Comparison of ENCODE assay signal across 8 cellular contexts in the genomic region with DNA sequence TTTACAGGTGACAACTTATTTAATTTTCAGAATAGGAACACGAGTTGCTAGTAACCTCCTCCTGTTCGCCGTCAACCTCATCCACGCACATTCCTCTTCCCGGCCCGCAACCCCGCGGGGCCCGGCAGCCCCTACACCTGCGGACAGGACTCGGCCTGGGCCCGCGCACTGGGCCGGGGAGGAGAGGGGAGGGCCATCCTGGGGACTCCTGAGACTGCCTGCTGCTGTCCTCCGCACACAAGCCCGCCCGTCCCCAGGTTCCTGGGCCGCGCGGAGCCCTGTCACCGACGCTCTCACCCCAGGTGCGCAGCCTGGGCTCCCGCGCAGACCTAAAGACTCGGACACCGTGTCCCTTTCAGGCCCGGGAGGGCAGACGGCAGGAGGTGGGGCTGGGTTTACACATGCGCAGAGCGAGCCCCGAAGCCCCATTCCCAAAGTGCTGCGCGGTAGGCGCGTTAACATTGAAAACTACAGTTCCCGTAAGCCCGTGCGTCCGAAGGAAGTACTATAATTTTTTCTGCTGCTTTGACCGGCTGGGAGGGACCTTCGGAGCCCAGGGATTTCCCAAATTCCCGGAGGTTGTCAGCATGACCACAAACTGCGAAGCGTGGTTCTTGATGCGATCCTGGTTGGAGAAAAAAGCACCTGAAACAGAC.
DNase-seq lines count a peak whose midpoint lies in the region; ATAC-seq and TF ChIP-seq lines count a peak whose summit lies in the region.
"Not testable (repeated sequence)": the region's sequence is repeated elsewhere in the genome, so short reads cannot be mapped to it uniquely, and the experiment has no call there.

No MANE protein-coding gene starts in this region.

- H3K36me3 ChIP-seq in right atrium auricular region, prostate gland, tibial nerve: not testable (repeated sequence)

- H3K27ac ChIP-seq in right atrium auricular region (peak overlapping the region; percentile 71 to 78), prostate gland (peak overlapping the region; percentile 65), tibial nerve (peak overlapping the region in 3 of 4 donors; percentile 60 to 75 (median 72))

- not testable (repeated sequence) for H3K4me1 ChIP-seq in right atrium auricular region; prostate gland (replicated peaks); tibial nerve

- TF ChIP-seq CTCF in right atrium auricular region (IDR thresholded peaks at IDR 0.05); tibial nerve (IDR thresholded peaks at IDR 0.05): not testable (repeated sequence)
- TF ChIP-seq CTCF in prostate gland (IDR thresholded peaks at IDR 0.05): peak in 2 of 4 experiments; percentile 14 to 19

- TF ChIP-seq EP300 in tibial nerve (IDR thresholded peaks at IDR 0.05): peak; percentile 52 to 63

- peak overlapping the region; percentile 33 to 54 for H3K4me3 ChIP-seq in right atrium auricular region
- H3K4me3 ChIP-seq in prostate gland: peak overlapping the region; percentile 37 to 39
- peak overlapping the region; percentile 41 to 56 (median 48) for H3K4me3 ChIP-seq in tibial nerve

- DNase-seq in NCI-H2029 (lab: John Stamatoyannopoulos, UW): peak; percentile 76
- DNase-seq in T-helper 22 cell (ENCODE audit: low read depth): peak; percentile 29
- DNase-seq in anterior cingulate cortex (lab: John Stamatoyannopoulos, UW): peak; percentile 13 to 91 (median 78)
- DNase-seq in right atrium auricular region (ENCODE audit: low spot score): peak; percentile 85
- DNase-seq in prostate gland (ENCODE audit: low spot score): peak; percentile 79
- DNase-seq in tibial nerve (ENCODE audit: low spot score in 2 of 2): peak; percentile 46 to 61

- H3K27me3 ChIP-seq in right atrium auricular region; prostate gland (replicated peaks; ENCODE audit: insufficient read depth); tibial nerve: not testable (repeated sequence)

- ATAC-seq in GM18517 (IDR thresholded peaks at IDR 0.05; ENCODE audit: unreplicated experiment) (peak; percentile 93), HG03045 (IDR thresholded peaks at IDR 0.05; ENCODE audit: unreplicated experiment) (peak; percentile 97)

- intact Hi-C loops in prostate gland (cut with DNase I): not testable (repeated sequence)

- H3K9me3 ChIP-seq in right atrium auricular region, prostate gland, tibial nerve: not testable (repeated sequence)

- peak; percentile 25 for TF ChIP-seq POLR2A in prostate gland (IDR thresholded peaks at IDR 0.05)
- not testable (repeated sequence) for TF ChIP-seq POLR2A in tibial nerve (IDR thresholded peaks at IDR 0.05)

- WGBS in prostate gland: 2% methylated on average over 38 of the region's 46 CpGs
- 0% methylated on average over 24 to 25 of the region's 46 CpGs for WGBS in tibial nerve, 2 donors

Comparison
In these comparisons a context has a peak if more than half of its experiments do, and no peak if none do; other contexts are left out.
1. Peak in every context shown above with its lines: DNase-seq, ATAC-seq, H3K4me3 ChIP-seq and H3K27ac ChIP-seq.
2. DNase-seq: peak in every context shown above with its lines; median percentile 85 in right atrium auricular region; 79 in prostate gland; 78 in anterior cingulate cortex; 76 in NCI-H2029; 54 in tibial nerve; 29 in T-helper 22 cell.